Comparison of ENCODE assay signal across 20 cellular contexts in genomic region chr12:19095869-19096480, GRCh38. TPM values are rescaled to one million over a fixed set of nuclear protein-coding genes. Genes with fewer than 3 reads are reported as not detected.
A peak's percentile ranks its signal among the peaks of the same experiment; 100 is the strongest.
DNase-seq lines count a peak whose midpoint lies in the region; ATAC-seq and TF ChIP-seq lines count a peak whose summit lies in the region.
"Had no signal": no experiment of that assay in that cellular context is flagged by ENCODE, and none has a peak within 500 bp of the region (broad histone marks: within the 10 kb centered on the region; RNA-seq: fewer than 3 reads in every experiment).

No MANE protein-coding gene starts in this region.

- H3K4me3 ChIP-seq in duodenal mucosa (ENCODE audit: low read depth in 1 of 2, low read length in 2 of 2), result peak overlapping the region; percentile 6 to 32
- no peak overlapping the region for H3K4me3 ChIP-seq in mucosa of descending colon
- H3K4me3 ChIP-seq in naive thymus-derived CD4-positive, alpha-beta T cell (ENCODE audit: low read length), result no peak overlapping the region
- H3K4me3 ChIP-seq: neural progenitor cell, SK-N-MC had no signal

- no peak overlapping the region for H3K4me3 Mint-ChIP-seq in naive thymus-derived CD4-positive, alpha-beta T cell
- H3K4me3 Mint-ChIP-seq: activated naive CD8-positive, alpha-beta T cell treated with anti-CD3 and anti-CD28 coated beads, Interleukin-2, amount 50 U/mL, for 24 hours; activated T-cell treated with anti-CD3 and anti-CD28 coated beads, Interleukin-2, amount 50 U/mL, for 72 hours; memory B cell; neural progenitor cell; stimulated activated effector memory CD8-positive, alpha-beta T cell treated with anti-CD3 and anti-CD28 coated beads, Interleukin-12 subunit alpha, Interleukin-12 subunit beta, amount 100 ng/mL, for 72 hours had no signal

- ATAC-seq in mucosa of descending colon, result peak; percentile 85
- no peak for ATAC-seq in GM21717 (IDR thresholded peaks at IDR 0.05; ENCODE audit: unreplicated experiment)
- ATAC-seq in naive thymus-derived CD4-positive, alpha-beta T cell, result no peak
- ATAC-seq: activated naive CD8-positive, alpha-beta T cell treated with anti-CD3 and anti-CD28 coated beads, Interleukin-2, amount 50 U/mL, for 24 hours; activated T-cell treated with anti-CD3 and anti-CD28 coated beads, Interleukin-2, amount 50 U/mL, for 72 hours; stimulated activated effector memory CD8-positive, alpha-beta T cell treated with anti-CD3 and anti-CD28 coated beads, Interleukin-12 subunit alpha, Interleukin-12 subunit beta, amount 100 ng/mL, for 72 hours had no signal

- CTCF ChIA-PET in naive thymus-derived CD4-positive, alpha-beta T cell (lab: Charles Lee), result no interaction called here

- DNase-seq in EL (peak; percentile 18), NCI-H226 (peak; percentile 60), mucosa of descending colon (peak in 1 of 3 donors; percentile 6), NOMO-1 treated with DMSO at 0.1 percent for 48 hours (lab: John Stamatoyannopoulos, UW; ENCODE audit: unreplicated experiment) (no peak), DMS 273 (lab: John Stamatoyannopoulos, UW; ENCODE audit: unreplicated experiment) (no peak)
- DNase-seq in naive thymus-derived CD4-positive, alpha-beta T cell, result no peak
- DNase-seq: activated CD4-positive, alpha-beta T cell treated with anti-CD3 and anti-CD28 coated beads, Interleukin-2, amount 50 U/mL, for 48 hours; activated naive CD8-positive, alpha-beta T cell treated with anti-CD3 and anti-CD28 coated beads, Interleukin-2, amount 50 U/mL, for 24 hours; activated T-cell treated with anti-CD3 and anti-CD28 coated beads, Interleukin-2, amount 50 U/mL, for 72 hours; BE2C; dermis blood vessel endothelial cell; DMS53; foreskin melanocyte; GOT3 had no signal

- H3K27ac ChIP-seq in duodenal mucosa (ENCODE audit: low read depth, low read length), result no peak overlapping the region
- no peak overlapping the region for H3K27ac ChIP-seq in naive thymus-derived CD4-positive, alpha-beta T cell (ENCODE audit: low read depth, low read length)
- H3K27ac ChIP-seq: neural progenitor cell, SK-N-MC had no signal

- no peaks in the 10 kb centered on the region for H3K9me3 ChIP-seq in duodenal mucosa (ENCODE audit: control insufficient read depth in 1 of 2, low read length in 2 of 2)
- no peaks in the 10 kb centered on the region for H3K9me3 ChIP-seq in mucosa of descending colon
- no peaks in the 10 kb centered on the region for H3K9me3 ChIP-seq in naive thymus-derived CD4-positive, alpha-beta T cell (ENCODE audit: control insufficient read depth in 2 of 3, low read length in 3 of 3)
- H3K9me3 ChIP-seq: BE2C had no signal

- no peaks in the 10 kb centered on the region for H3K27me3 Mint-ChIP-seq in naive thymus-derived CD4-positive, alpha-beta T cell
- H3K27me3 Mint-ChIP-seq: memory B cell had no signal

- POLR2A ChIA-PET in naive thymus-derived CD4-positive, alpha-beta T cell (lab: Charles Lee), result interaction anchor here (0.6 kb wide), 1 partner anchor 430 kb away, joined by 5 read pairs; no protein-coding TSS in a partner anchor

- no peaks in the 10 kb centered on the region for H3K27me3 ChIP-seq in duodenal mucosa (ENCODE audit: control insufficient read depth in 1 of 2, insufficient read depth in 2 of 2, low read length in 2 of 2)
- no peaks in the 10 kb centered on the region for H3K27me3 ChIP-seq in naive thymus-derived CD4-positive, alpha-beta T cell (ENCODE audit: control insufficient read depth in 2 of 2, insufficient read depth in 2 of 2, low read length in 2 of 2)
- H3K27me3 ChIP-seq: BE2C, neural progenitor cell had no signal

- no peaks in the 10 kb centered on the region for H3K36me3 Mint-ChIP-seq in naive thymus-derived CD4-positive, alpha-beta T cell
- H3K36me3 Mint-ChIP-seq: memory B cell; neural progenitor cell; stimulated activated effector memory CD8-positive, alpha-beta T cell treated with anti-CD3 and anti-CD28 coated beads, Interleukin-12 subunit alpha, Interleukin-12 subunit beta, amount 100 ng/mL, for 72 hours had no signal

- no peaks in the 10 kb centered on the region for H3K4me1 Mint-ChIP-seq in naive thymus-derived CD4-positive, alpha-beta T cell
- H3K4me1 Mint-ChIP-seq: activated naive CD8-positive, alpha-beta T cell treated with anti-CD3 and anti-CD28 coated beads, Interleukin-2, amount 50 U/mL, for 24 hours; memory B cell; stimulated activated effector memory CD8-positive, alpha-beta T cell treated with anti-CD3 and anti-CD28 coated beads, Interleukin-12 subunit alpha, Interleukin-12 subunit beta, amount 100 ng/mL, for 72 hours had no signal

- intact Hi-C loops in mucosa of descending colon (cut with DNase I, micrococcal nuclease), result no loop called here
- intact Hi-C loops in naive thymus-derived CD4-positive, alpha-beta T cell (cut with micrococcal nuclease), result no loop called here

- peaks cover 0 to 3% (median 0%) of the 10 kb centered on the region in 11 donors for H3K9me3 Mint-ChIP-seq in naive thymus-derived CD4-positive, alpha-beta T cell
- H3K9me3 Mint-ChIP-seq: activated naive CD8-positive, alpha-beta T cell treated with anti-CD3 and anti-CD28 coated beads, Interleukin-2, amount 50 U/mL, for 24 hours; activated T-cell treated with anti-CD3 and anti-CD28 coated beads, Interleukin-2, amount 50 U/mL, for 72 hours; stimulated activated effector memory CD8-positive, alpha-beta T cell treated with anti-CD3 and anti-CD28 coated beads, Interleukin-12 subunit alpha, Interleukin-12 subunit beta, amount 100 ng/mL, for 72 hours had no signal

- no peak overlapping the region for H3K9ac ChIP-seq in duodenal mucosa (ENCODE audit: low read depth in 1 of 2, low read length in 2 of 2)
- H3K9ac ChIP-seq: neural progenitor cell had no signal

- H3K36me3 ChIP-seq in duodenal mucosa (ENCODE audit: control insufficient read depth in 1 of 2, insufficient read depth in 2 of 2, low read length in 2 of 2) (no peaks in the 10 kb centered on the region), mucosa of descending colon (ENCODE audit: low read depth) (no peaks in the 10 kb centered on the region)
- no peaks in the 10 kb centered on the region for H3K36me3 ChIP-seq in naive thymus-derived CD4-positive, alpha-beta T cell (ENCODE audit: control insufficient read depth in 2 of 3, insufficient read depth in 3 of 3, low read length in 3 of 3)
- H3K36me3 ChIP-seq: BE2C, neural progenitor cell had no signal

- no peak overlapping the region for H3K27ac Mint-ChIP-seq in naive thymus-derived CD4-positive, alpha-beta T cell
- H3K27ac Mint-ChIP-seq: activated naive CD8-positive, alpha-beta T cell treated with anti-CD3 and anti-CD28 coated beads, Interleukin-2, amount 50 U/mL, for 24 hours; activated T-cell treated with anti-CD3 and anti-CD28 coated beads, Interleukin-2, amount 50 U/mL, for 72 hours; memory B cell; stimulated activated effector memory CD8-positive, alpha-beta T cell treated with anti-CD3 and anti-CD28 coated beads, Interleukin-12 subunit alpha, Interleukin-12 subunit beta, amount 100 ng/mL, for 72 hours had no signal

- H3K4me1 ChIP-seq in duodenal mucosa (ENCODE audit: control insufficient read depth in 1 of 2, insufficient read depth in 2 of 2, low read length in 2 of 2), result no peaks in the 10 kb centered on the region
- H3K4me1 ChIP-seq in mucosa of descending colon (ENCODE audit: low read depth), result peaks cover 11% of the 10 kb centered on the region
- H3K4me1 ChIP-seq in naive thymus-derived CD4-positive, alpha-beta T cell (ENCODE audit: control insufficient read depth in 2 of 2, insufficient read depth in 2 of 2, low read length in 2 of 2), result no peaks in the 10 kb centered on the region
- H3K4me1 ChIP-seq: neural progenitor cell had no signal

- no peak for TF ChIP-seq CTCF in mucosa of descending colon (IDR thresholded peaks at IDR 0.05)

RNA-seq across cellular contexts. Expression of gene PLEKHA5, which starts 33.6 kb away (rescaled TPM):
- total RNA-seq in mucosa of descending colon, result 10 to 100 TPM; 29.6 to 47.9 (median 36.5) TPM
- total RNA-seq in naive thymus-derived CD4-positive, alpha-beta T cell, result 1 to 10 TPM in 4 of 5 experiments, under 1 TPM in 1; 0.82 to 5.3 (median 1.3) TPM
- under 1 TPM; 0.32 to 0.43 TPM for polyA plus RNA-seq in naive thymus-derived CD4-positive, alpha-beta T cell

Comparison
In these comparisons a context has a peak if more than half of its experiments do, and no peak if none do; other contexts are left out.
1. DNase-seq: peak in EL (single experiment) and NCI-H226 (single experiment); none in NOMO-1 treated with DMSO at 0.1 percent for 48 hours (single experiment), DMS 273 (single experiment) and naive thymus-derived CD4-positive, alpha-beta T cell (0 of 9).
2. H3K4me3 ChIP-seq: peak in duodenal mucosa (2 of 2); none in mucosa of descending colon (single experiment) and naive thymus-derived CD4-positive, alpha-beta T cell (single experiment).
3. RNA of gene PLEKHA5, which starts 33.6 kb away (total RNA-seq): 29.6 to 47.9 TPM in mucosa of descending colon; 0.82 to 5.3 TPM in naive thymus-derived CD4-positive, alpha-beta T cell; every median in the first group is over 4 times any median in the second.